ENCODE assay signal across 14 cellular contexts in genomic region chr14:72781476-72782181, GRCh38.
DNase-seq lines count a peak whose midpoint lies in the region; ATAC-seq, FAIRE-seq and TF ChIP-seq lines count a peak whose summit lies in the region.
"Had no signal": no experiment of that assay in that cellular context is flagged by ENCODE, and none has a peak within 500 bp of the region (broad histone marks: within the 10 kb centered on the region; RNA-seq: fewer than 3 reads in every experiment).

No MANE protein-coding gene starts in this region.

- intact Hi-C loops in kidney (cut with DNase I) = no loop called here

- no peak overlapping the region for H3K4me3 ChIP-seq in epithelial cell of esophagus (ENCODE audit: low read length)
- peak overlapping the region; percentile 18 for H3K4me3 ChIP-seq in osteoblast (ENCODE audit: insufficient read depth, low read length)
- H3K4me3 ChIP-seq in kidney (ENCODE audit: low read length in 2 of 2) = no peak overlapping the region
- H3K4me3 ChIP-seq: suprapubic skin had no signal

- no peak overlapping the region for H3K9ac ChIP-seq in kidney (ENCODE audit: low read length in 2 of 2)

- in situ Hi-C loops in Caki2 (cut with HindIII; ENCODE audit: low pct_unique_long_range_greater_than_20kb, low sequenced_read_pairs) = no loop called here

- H3K4me2 ChIP-seq in osteoblast (ENCODE audit: insufficient read depth, low read length) = peak overlapping the region; percentile 66

- no peak for FAIRE-seq in kidney (lab: Jason Lieb, UNC)

- H3K36me3 ChIP-seq in osteoblast (ENCODE audit: insufficient read depth, low read length) (no peaks in the 10 kb centered on the region), kidney (ENCODE audit: control insufficient read depth in 1 of 2, insufficient read depth in 2 of 2, low read length in 2 of 2) (no peaks in the 10 kb centered on the region)
- H3K36me3 ChIP-seq: suprapubic skin had no signal

- TF ChIP-seq CTCF in epithelial cell of esophagus (IDR thresholded peaks at IDR 0.05; ENCODE audit: insufficient read depth, low read depth, low read length, missing control alignments) = no peak
- no peak for TF ChIP-seq CTCF in osteoblast (IDR thresholded peaks at IDR 0.05; ENCODE audit: extremely low read depth, low read depth, low read length)
- no peak for TF ChIP-seq CTCF in kidney (IDR thresholded peaks at IDR 0.05; ENCODE audit: borderline replicate concordance, extremely low read depth, insufficient read depth)

- H3K4me1 ChIP-seq in osteoblast (ENCODE audit: insufficient read depth, low read length) (peaks cover 22% of the 10 kb centered on the region), kidney (ENCODE audit: control insufficient read depth in 1 of 2, insufficient read depth in 1 of 2, low read depth in 1 of 2, low read length in 2 of 2) (no peaks in the 10 kb centered on the region)
- H3K4me1 ChIP-seq: suprapubic skin had no signal

- DNase-seq in Caki2 (ENCODE audit: low read depth) (peak; percentile 69), NCI-H226 (peak; percentile 79), epithelial cell of esophagus (ENCODE audit: low read depth) (peak; percentile 63), osteoblast (ENCODE audit: insufficient read length, low spot score, missing footprints) (peak; percentile 87), NCI-H1417 (lab: John Stamatoyannopoulos, UW) (no peak), NCI-H82 (lab: John Stamatoyannopoulos, UW) (no peak), kidney (no peak)
- DNase-seq: COR-L47; hippocampal formation; naive B cell; stimulated activated CD4-positive, alpha-beta T cell treated with anti-CD3 and anti-CD28 coated beads, Interleukin-2, amount 100 ng/mL, for 48 hours; T-helper 2 cell had no signal

- no peaks in the 10 kb centered on the region for H4K20me1 ChIP-seq in osteoblast (ENCODE audit: insufficient read depth, low read length)

- no peak for ATAC-seq in GM18868 (IDR thresholded peaks at IDR 0.05; ENCODE audit: unreplicated experiment)

- no peaks in the 10 kb centered on the region for H3K79me2 ChIP-seq in osteoblast (ENCODE audit: insufficient read depth, low read length)

- no peaks in the 10 kb centered on the region for H3K27me3 ChIP-seq in osteoblast (ENCODE audit: insufficient read depth, low read length)
- H3K27me3 ChIP-seq: suprapubic skin had no signal

- peak overlapping the region; percentile 25 for H2AFZ ChIP-seq in osteoblast (ENCODE audit: low read length)

- H3K27ac ChIP-seq in osteoblast (ENCODE audit: low read depth, low read length) = peak overlapping the region; percentile 88
- H3K27ac ChIP-seq in kidney (ENCODE audit: low read depth in 2 of 2, low read length in 2 of 2) = no peak overlapping the region
- H3K27ac ChIP-seq: suprapubic skin had no signal

- H3K9me3 ChIP-seq in osteoblast (ENCODE audit: low read depth, low read length) = no peaks in the 10 kb centered on the region
- no peaks in the 10 kb centered on the region for H3K9me3 ChIP-seq in kidney (ENCODE audit: control insufficient read depth in 1 of 2, low read length in 2 of 2)
- H3K9me3 ChIP-seq: suprapubic skin had no signal

Comparison
In these comparisons a context has a peak if more than half of its experiments do, and no peak if none do; other contexts are left out.
1. DNase-seq: peak in Caki2 (single experiment), NCI-H226 (single experiment), epithelial cell of esophagus (single experiment) and osteoblast (single experiment); none in NCI-H1417 (0 of 3), NCI-H82 (single experiment) and kidney (single experiment).